1 cellular context compared by ENCODE assay signal in genomic region chr13:48625396-48626076, GRCh38.
TF ChIP-seq lines count a peak whose summit lies in the region.

No MANE protein-coding gene starts in this region.

TF ChIP-seq in K562, 482 proteins besides CTCF, POLR2A, EP300 and RAD21:
- TF ChIP-seq PKNOX1 (IDR thresholded peaks at IDR 0.05) (0 out of 2 replicates have a peak, but pooled peaks have one; percentile 14), ZNF766 (CRISPR knock-in tag; conservative IDR thresholded peaks at IDR 0.05) (peak; percentile 61), ZNF436 (CRISPR knock-in tag; IDR thresholded peaks at IDR 0.05) (no peak), RBBP5 (IDR thresholded peaks at IDR 0.05; ENCODE audit: borderline replicate concordance, insufficient read depth, low read length, poor library complexity, severe bottlenecking) (peak; percentile 40), ZNF551 (CRISPR knock-in tag; IDR thresholded peaks at IDR 0.05) (no peak), ZNF75A (CRISPR knock-in tag; IDR thresholded peaks at IDR 0.05) (0 out of 2 replicates have a peak, but pooled peaks have one; percentile 19), C11orf30 (IDR thresholded peaks at IDR 0.05; ENCODE audit: low read depth) (0 out of 2 replicates have a peak, but pooled peaks have one; percentile 17), ZNF639 (CRISPR knock-in tag; conservative IDR thresholded peaks at IDR 0.05 in 1 of 2, IDR thresholded peaks at IDR 0.05 in 1 of 2) (0 out of 4 replicates have a peak, but pooled peaks of 1 of the 2 experiments have one; percentile 18), ZNF584 (CRISPR knock-in tag; IDR thresholded peaks at IDR 0.05; ENCODE audit: low read depth) (0 out of 2 replicates have a peak, but pooled peaks have one; percentile 37), SRSF3 (IDR thresholded peaks at IDR 0.05; ENCODE audit: insufficient read depth, low read length) (no peak)
